16 cellular contexts compared by ENCODE assay signal in genomic region chr13:36328821-36329220, GRCh38. TPM values are rescaled to one million over a fixed set of nuclear protein-coding genes. Genes with fewer than 3 reads are reported as not detected.
DNase-seq lines count a peak whose midpoint lies in the region; ATAC-seq lines count a peak whose summit lies in the region.
"Had no signal": no experiment of that assay in that cellular context is flagged by ENCODE, and none has a peak within 500 bp of the region (broad histone marks: within the 10 kb centered on the region; RNA-seq: fewer than 3 reads in every experiment).

No MANE protein-coding gene starts in this region.

- peaks cover 18% of the 10 kb centered on the region for H3K4me1 Mint-ChIP-seq in T-helper 17 cell

- peak overlapping the region; percentile 38 for H3K4me3 ChIP-seq in adipocyte (ENCODE audit: low read length)
- H3K4me3 ChIP-seq: BLaER1 had no signal

- no peak overlapping the region for H3K9ac ChIP-seq in adipocyte (ENCODE audit: low read length)
- H3K9ac ChIP-seq: BLaER1 had no signal

- no peaks in the 10 kb centered on the region for H3K27me3 ChIP-seq in adipocyte (replicated peaks; ENCODE audit: control insufficient read depth, insufficient read depth, low read length)
- H3K27me3 ChIP-seq: BE2C, BLaER1 had no signal

- H3K9me3 ChIP-seq in T-helper 17 cell (ENCODE audit: control insufficient read depth, low read length, poor library complexity, severe bottlenecking) = no peaks in the 10 kb centered on the region
- no peaks in the 10 kb centered on the region for H3K9me3 ChIP-seq in adipocyte (ENCODE audit: control insufficient read depth, low read length)
- H3K9me3 ChIP-seq: BE2C, BLaER1, Caco-2 had no signal

- peaks cover 75% of the 10 kb centered on the region for H3K36me3 ChIP-seq in adipocyte (ENCODE audit: control insufficient read depth, insufficient read depth, low read length, severe bottlenecking)
- H3K36me3 ChIP-seq: BLaER1 had no signal

- no peak overlapping the region for H3K4me3 Mint-ChIP-seq in T-helper 17 cell
- H3K4me3 Mint-ChIP-seq: CD4-positive, alpha-beta T cell; CD8-positive, alpha-beta T cell had no signal

- DNase-seq in T-helper 17 cell = no peak
- no peak for DNase-seq in adipocyte (ENCODE audit: low read depth)
- no peak for DNase-seq in activated naive CD4-positive, alpha-beta T cell (lab: John Stamatoyannopoulos, UW)
- DNase-seq in activated naive CD4-positive, alpha-beta T cell treated with Interleukin-2 at 50 U/mL for 16 hours = no peak
- DNase-seq: 8988T; ACHN; BE2C; C1 segment of cervical spinal cord; Caco-2; Calu3; CD4-positive, alpha-beta T cell; CD8-positive, alpha-beta T cell; DMS79 treated with DMSO at 0.1 percent for 48 hours; GF-D8 had no signal

- H3K4me1 ChIP-seq in adipocyte (ENCODE audit: control insufficient read depth, insufficient read depth, low read length) = peaks cover 39% of the 10 kb centered on the region
- H3K4me1 ChIP-seq: BE2C, BLaER1, Caco-2 had no signal

- no peak for ATAC-seq in T-helper 17 cell
- no peak for ATAC-seq in GM19023 (IDR thresholded peaks at IDR 0.05; ENCODE audit: unreplicated experiment)
- ATAC-seq: CD8-positive, alpha-beta T cell had no signal

- H3K27me3 Mint-ChIP-seq in T-helper 17 cell = no peaks in the 10 kb centered on the region
- H3K27me3 Mint-ChIP-seq: CD4-positive, alpha-beta T cell had no signal

- peaks cover 7% of the 10 kb centered on the region for H3K36me3 Mint-ChIP-seq in T-helper 17 cell (ENCODE audit: low read depth)

- H3K27ac Mint-ChIP-seq in T-helper 17 cell = peak overlapping the region; percentile 53
- H3K27ac Mint-ChIP-seq: CD4-positive, alpha-beta T cell; CD8-positive, alpha-beta T cell had no signal

RNA-seq across cellular contexts. Expression of gene SPART, which starts 17.4 kb away (rescaled TPM):
- 10 to 100 TPM; 25.6 to 34.8 TPM for total RNA-seq in T-helper 17 cell
- total RNA-seq: Caco-2, Calu3 had no signal

RNA-seq across cellular contexts. Expression of gene CCDC169, which starts 31.2 kb away (rescaled TPM):
- not detected for total RNA-seq in T-helper 17 cell
- total RNA-seq: Caco-2; Calu3; CD4-positive, alpha-beta T cell; CD8-positive, alpha-beta T cell had no signal
